In the genomic region with DNA sequence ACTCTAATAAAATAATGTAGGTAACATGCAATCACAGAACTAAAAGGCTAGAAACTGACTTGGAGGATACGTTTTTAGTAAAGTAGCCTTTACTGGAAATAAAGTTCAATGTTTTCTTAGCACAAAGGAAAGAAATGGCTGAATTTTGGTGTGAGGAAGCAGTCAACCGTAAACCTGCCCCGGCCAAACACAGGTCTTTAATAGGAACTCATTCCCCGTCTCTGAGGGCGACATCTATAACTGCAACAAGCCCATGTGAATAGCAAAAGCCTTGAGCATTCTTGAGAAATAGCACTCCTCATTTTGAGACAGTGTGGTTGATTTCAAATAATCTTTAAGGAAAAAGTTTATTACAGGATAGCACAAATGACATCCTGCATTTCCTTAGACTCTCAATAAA, we compare ENCODE assay signal across 1 cellular context.
TF ChIP-seq lines count a peak whose summit lies in the region.

No MANE protein-coding gene starts in this region.

TF ChIP-seq in GM23338, 12 proteins besides CTCF, POLR2A, EP300 and RAD21 (continued from another document):
- TF ChIP-seq, protein P1, sequence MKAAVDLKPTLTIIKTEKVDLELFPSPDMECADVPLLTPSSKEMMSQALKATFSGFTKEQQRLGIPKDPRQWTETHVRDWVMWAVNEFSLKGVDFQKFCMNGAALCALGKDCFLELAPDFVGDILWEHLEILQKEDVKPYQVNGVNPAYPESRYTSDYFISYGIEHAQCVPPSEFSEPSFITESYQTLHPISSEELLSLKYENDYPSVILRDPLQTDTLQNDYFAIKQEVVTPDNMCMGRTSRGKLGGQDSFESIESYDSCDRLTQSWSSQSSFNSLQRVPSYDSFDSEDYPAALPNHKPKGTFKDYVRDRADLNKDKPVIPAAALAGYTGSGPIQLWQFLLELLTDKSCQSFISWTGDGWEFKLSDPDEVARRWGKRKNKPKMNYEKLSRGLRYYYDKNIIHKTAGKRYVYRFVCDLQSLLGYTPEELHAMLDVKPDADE (IDR thresholded peaks at IDR 0.05) = no peak
- TF ChIP-seq STAT1 (IDR thresholded peaks at IDR 0.05; ENCODE audit: unreplicated experiment) (no peak), CREB1 (CRISPR knock-in tag; IDR thresholded peaks at IDR 0.05; ENCODE audit: low read depth) (no peak), NANOG (IDR thresholded peaks at IDR 0.05; ENCODE audit: borderline replicate concordance) (no peak), ZNF114 (CRISPR knock-in tag; IDR thresholded peaks at IDR 0.05) (no peak), EZH2phosphoT487 (IDR thresholded peaks at IDR 0.05; ENCODE audit: unreplicated experiment) (no peak)
- TF ChIP-seq, protein P2, sequence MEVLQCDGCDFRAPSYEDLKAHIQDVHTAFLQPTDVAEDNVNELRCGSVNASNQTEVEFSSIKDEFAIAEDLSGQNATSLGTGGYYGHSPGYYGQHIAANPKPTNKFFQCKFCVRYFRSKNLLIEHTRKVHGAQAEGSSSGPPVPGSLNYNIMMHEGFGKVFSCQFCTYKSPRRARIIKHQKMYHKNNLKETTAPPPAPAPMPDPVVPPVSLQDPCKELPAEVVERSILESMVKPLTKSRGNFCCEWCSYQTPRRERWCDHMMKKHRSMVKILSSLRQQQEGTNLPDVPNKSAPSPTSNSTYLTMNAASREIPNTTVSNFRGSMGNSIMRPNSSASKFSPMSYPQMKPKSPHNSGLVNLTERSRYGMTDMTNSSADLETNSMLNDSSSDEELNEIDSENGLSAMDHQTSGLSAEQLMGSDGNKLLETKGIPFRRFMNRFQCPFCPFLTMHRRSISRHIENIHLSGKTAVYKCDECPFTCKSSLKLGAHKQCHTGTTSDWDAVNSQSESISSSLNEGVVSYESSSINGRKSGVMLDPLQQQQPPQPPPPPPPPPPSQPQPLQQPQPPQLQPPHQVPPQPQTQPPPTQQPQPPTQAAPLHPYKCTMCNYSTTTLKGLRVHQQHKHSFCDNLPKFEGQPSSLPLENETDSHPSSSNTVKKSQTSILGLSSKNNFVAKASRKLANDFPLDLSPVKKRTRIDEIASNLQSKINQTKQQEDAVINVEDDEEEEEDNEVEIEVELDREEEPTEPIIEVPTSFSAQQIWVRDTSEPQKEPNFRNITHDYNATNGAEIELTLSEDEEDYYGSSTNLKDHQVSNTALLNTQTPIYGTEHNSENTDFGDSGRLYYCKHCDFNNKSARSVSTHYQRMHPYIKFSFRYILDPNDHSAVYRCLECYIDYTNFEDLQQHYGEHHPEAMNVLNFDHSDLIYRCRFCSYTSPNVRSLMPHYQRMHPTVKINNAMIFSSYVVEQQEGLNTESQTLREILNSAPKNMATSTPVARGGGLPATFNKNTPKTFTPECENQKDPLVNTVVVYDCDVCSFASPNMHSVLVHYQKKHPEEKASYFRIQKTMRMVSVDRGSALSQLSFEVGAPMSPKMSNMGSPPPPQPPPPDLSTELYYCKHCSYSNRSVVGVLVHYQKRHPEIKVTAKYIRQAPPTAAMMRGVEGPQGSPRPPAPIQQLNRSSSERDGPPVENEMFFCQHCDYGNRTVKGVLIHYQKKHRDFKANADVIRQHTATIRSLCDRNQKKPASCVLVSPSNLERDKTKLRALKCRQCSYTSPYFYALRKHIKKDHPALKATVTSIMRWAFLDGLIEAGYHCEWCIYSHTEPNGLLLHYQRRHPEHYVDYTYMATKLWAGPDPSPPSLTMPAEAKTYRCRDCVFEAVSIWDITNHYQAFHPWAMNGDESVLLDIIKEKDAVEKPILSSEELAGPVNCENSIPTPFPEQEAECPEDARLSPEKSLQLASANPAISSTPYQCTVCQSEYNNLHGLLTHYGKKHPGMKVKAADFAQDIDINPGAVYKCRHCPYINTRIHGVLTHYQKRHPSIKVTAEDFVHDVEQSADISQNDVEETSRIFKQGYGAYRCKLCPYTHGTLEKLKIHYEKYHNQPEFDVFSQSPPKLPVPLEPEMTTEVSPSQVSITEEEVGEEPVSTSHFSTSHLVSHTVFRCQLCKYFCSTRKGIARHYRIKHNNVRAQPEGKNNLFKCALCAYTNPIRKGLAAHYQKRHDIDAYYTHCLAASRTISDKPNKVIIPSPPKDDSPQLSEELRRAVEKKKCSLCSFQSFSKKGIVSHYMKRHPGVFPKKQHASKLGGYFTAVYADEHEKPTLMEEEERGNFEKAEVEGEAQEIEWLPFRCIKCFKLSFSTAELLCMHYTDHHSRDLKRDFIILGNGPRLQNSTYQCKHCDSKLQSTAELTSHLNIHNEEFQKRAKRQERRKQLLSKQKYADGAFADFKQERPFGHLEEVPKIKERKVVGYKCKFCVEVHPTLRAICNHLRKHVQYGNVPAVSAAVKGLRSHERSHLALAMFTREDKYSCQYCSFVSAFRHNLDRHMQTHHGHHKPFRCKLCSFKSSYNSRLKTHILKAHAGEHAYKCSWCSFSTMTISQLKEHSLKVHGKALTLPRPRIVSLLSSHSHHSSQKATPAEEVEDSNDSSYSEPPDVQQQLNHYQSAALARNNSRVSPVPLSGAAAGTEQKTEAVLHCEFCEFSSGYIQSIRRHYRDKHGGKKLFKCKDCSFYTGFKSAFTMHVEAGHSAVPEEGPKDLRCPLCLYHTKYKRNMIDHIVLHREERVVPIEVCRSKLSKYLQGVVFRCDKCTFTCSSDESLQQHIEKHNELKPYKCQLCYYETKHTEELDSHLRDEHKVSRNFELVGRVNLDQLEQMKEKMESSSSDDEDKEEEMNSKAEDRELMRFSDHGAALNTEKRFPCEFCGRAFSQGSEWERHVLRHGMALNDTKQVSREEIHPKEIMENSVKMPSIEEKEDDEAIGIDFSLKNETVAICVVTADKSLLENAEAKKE (CRISPR knock-in tag; IDR thresholded peaks at IDR 0.05) = no peak
